10 cellular contexts compared by ENCODE assay signal in the genomic region with DNA sequence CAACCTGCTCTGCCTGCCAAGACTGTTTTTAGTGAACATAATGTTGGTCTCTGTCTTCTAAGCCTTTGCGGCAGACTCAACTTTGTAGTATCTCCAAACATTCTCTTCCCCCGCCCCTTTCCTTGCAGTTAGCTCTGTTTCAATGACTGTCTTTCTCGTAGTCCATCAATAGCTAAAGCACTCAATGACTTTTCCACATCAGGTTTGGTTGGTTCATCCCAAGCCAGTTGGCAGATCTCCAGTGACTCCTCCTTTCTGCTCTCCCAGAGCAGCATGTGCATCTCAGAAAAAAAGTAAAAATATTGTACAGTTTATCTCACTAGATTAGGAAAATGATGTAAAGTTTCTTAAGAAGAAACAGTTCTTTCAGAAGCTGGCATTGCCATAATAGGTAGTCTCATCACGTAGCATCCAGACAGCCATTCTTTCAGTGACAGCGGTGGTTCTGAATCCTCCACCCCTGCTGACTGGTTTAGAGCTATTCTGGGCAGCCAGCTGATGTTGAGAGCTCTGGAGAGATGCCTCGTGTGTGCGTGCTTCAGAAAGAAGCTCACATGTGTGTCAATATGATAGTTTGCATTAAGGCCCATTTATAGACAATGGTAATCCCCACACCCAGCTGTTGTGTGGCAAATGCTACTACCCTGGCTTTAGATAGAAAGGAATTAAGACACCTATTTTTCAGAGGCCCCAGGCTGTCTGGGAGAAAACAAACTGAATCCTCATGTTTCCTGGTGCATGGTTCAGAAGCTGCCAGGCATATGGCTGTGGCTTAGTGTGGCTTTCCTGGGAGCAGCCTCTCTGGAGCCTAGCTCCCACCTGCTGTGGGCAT. TPM values are rescaled to one million over a fixed set of nuclear protein-coding genes. Genes with fewer than 3 reads are reported as not detected.
DNase-seq lines count a peak whose midpoint lies in the region; ATAC-seq, FAIRE-seq and TF ChIP-seq lines count a peak whose summit lies in the region.
"Had no signal": no experiment of that assay in that cellular context is flagged by ENCODE, and none has a peak within 500 bp of the region (broad histone marks: within the 10 kb centered on the region; RNA-seq: fewer than 3 reads in every experiment).

No MANE protein-coding gene starts in this region.

- peak overlapping the region; percentile 29 for H3K27ac Mint-ChIP-seq in astrocyte (ENCODE audit: unreplicated experiment)
- H3K27ac Mint-ChIP-seq: T-helper 17 cell had no signal

- H3K27me3 ChIP-seq in MM.1S (replicated peaks; ENCODE audit: insufficient read depth, low read length) (no peaks in the 10 kb centered on the region), astrocyte (ENCODE audit: insufficient read depth, low read length) (no peaks in the 10 kb centered on the region), muscle layer of duodenum (ENCODE audit: low read depth, low read length) (no peaks in the 10 kb centered on the region)

- no peak overlapping the region for H3K4me3 ChIP-seq in MM.1S (ENCODE audit: low read length)
- H3K4me3 ChIP-seq in astrocyte (ENCODE audit: insufficient read depth, low read depth, low read length), result no peak overlapping the region
- H3K4me3 ChIP-seq in muscle layer of duodenum (ENCODE audit: low read depth in 1 of 2, low read length in 2 of 2), result no peak overlapping the region

- no peaks in the 10 kb centered on the region for H3F3A ChIP-seq in MM.1S (ENCODE audit: insufficient read depth, low read length)

- TF ChIP-seq POLR2A in GM18505 (IDR thresholded peaks at IDR 0.05; ENCODE audit: borderline replicate concordance, extremely low read depth, insufficient read depth, insufficient read length) (no peak), GM12891 (IDR thresholded peaks at IDR 0.05; ENCODE audit: low read depth, low read length) (no peak)

- H3K36me3 Mint-ChIP-seq in astrocyte (ENCODE audit: low read depth, unreplicated experiment), result peaks cover 8% of the 10 kb centered on the region

- H3K9me3 ChIP-seq in MM.1S (replicated peaks; ENCODE audit: insufficient read depth, low read length), result no peaks in the 10 kb centered on the region
- no peaks in the 10 kb centered on the region for H3K9me3 ChIP-seq in astrocyte (ENCODE audit: insufficient read depth, low read depth, low read length)
- H3K9me3 ChIP-seq in muscle layer of duodenum (ENCODE audit: control insufficient read depth in 1 of 2, low read length in 2 of 2), result no peaks in the 10 kb centered on the region

- H3K36me3 ChIP-seq in MM.1S (replicated peaks; ENCODE audit: insufficient read depth, low read length), result no peaks in the 10 kb centered on the region
- H3K36me3 ChIP-seq in astrocyte (ENCODE audit: insufficient read depth, low read length), result no peaks in the 10 kb centered on the region
- no peaks in the 10 kb centered on the region for H3K36me3 ChIP-seq in muscle layer of duodenum (ENCODE audit: control insufficient read depth in 1 of 2, insufficient read depth in 2 of 2, low read length in 2 of 2)

- H3K27ac ChIP-seq in MM.1S (ENCODE audit: low read length), result no peak overlapping the region
- no peak overlapping the region for H3K27ac ChIP-seq in astrocyte (ENCODE audit: low read depth, low read length)
- peak overlapping the region; percentile 58 for H3K27ac ChIP-seq in muscle layer of duodenum (ENCODE audit: low read length)

- FAIRE-seq in astrocyte (lab: Jason Lieb, UNC), result no peak
- no peak for FAIRE-seq in GM12891 (lab: Jason Lieb, UNC)

- peak; percentile 66 for ATAC-seq in GM18505 (IDR thresholded peaks at IDR 0.05; ENCODE audit: unreplicated experiment)
- ATAC-seq: T-helper 17 cell had no signal

- no peaks in the 10 kb centered on the region for H3K79me2 ChIP-seq in MM.1S (ENCODE audit: low read length)
- no peaks in the 10 kb centered on the region for H3K79me2 ChIP-seq in astrocyte (ENCODE audit: insufficient read depth, low read length)

- peaks cover 2% of the 10 kb centered on the region for H3K9me3 Mint-ChIP-seq in astrocyte (ENCODE audit: unreplicated experiment)
- H3K9me3 Mint-ChIP-seq: central memory CD8-positive, alpha-beta T cell had no signal

- H3K4me1 ChIP-seq in MM.1S (ENCODE audit: low read length) (no peaks in the 10 kb centered on the region), astrocyte (ENCODE audit: insufficient read depth, low read length) (peaks cover 29% of the 10 kb centered on the region), muscle layer of duodenum (ENCODE audit: control insufficient read depth in 1 of 2, insufficient read depth in 2 of 2, low read length in 2 of 2) (peaks cover 0 to 17% of the 10 kb centered on the region in 2 donors)

- H3K9ac ChIP-seq in MM.1S (ENCODE audit: low read length), result no peak overlapping the region
- no peak overlapping the region for H3K9ac ChIP-seq in astrocyte (ENCODE audit: low read length)

- H4K20me1 ChIP-seq in MM.1S (ENCODE audit: insufficient read depth, low read length) (no peaks in the 10 kb centered on the region), astrocyte (ENCODE audit: insufficient read depth, low read length) (no peaks in the 10 kb centered on the region)

- TF ChIP-seq CTCF in MM.1S (IDR thresholded peaks at IDR 0.05; ENCODE audit: low read length), result no peak
- TF ChIP-seq CTCF in astrocyte (IDR thresholded peaks at IDR 0.05; ENCODE audit: insufficient read depth, low read depth, low read length), result no peak

- peaks cover 52% of the 10 kb centered on the region for H3K4me1 Mint-ChIP-seq in astrocyte (ENCODE audit: low read depth, unreplicated experiment)
- H3K4me1 Mint-ChIP-seq: central memory CD8-positive, alpha-beta T cell had no signal

- H3K4me3 Mint-ChIP-seq in astrocyte (ENCODE audit: unreplicated experiment), result no peak overlapping the region
- H3K4me3 Mint-ChIP-seq: central memory CD8-positive, alpha-beta T cell; T-helper 17 cell had no signal

- DNase-seq in MM.1S (peak; percentile 16), astrocyte (ENCODE audit: low read depth) (peak; percentile 46), GM12891 (ENCODE audit: insufficient read length, low spot score) (no peak), NCI-H1930 (lab: John Stamatoyannopoulos, UW) (no peak), NOMO-1 treated with dmso at 0.1 percent for 144 hours (lab: John Stamatoyannopoulos, UW; ENCODE audit: unreplicated experiment) (no peak)
- DNase-seq in activated effector memory CD4-positive, alpha-beta T cell treated with Interleukin-2 at 50 U/mL for 16 hours, result no peak
- DNase-seq: T-helper 17 cell had no signal

- no peaks in the 10 kb centered on the region for H3K9me2 ChIP-seq in MM.1S (replicated peaks; ENCODE audit: insufficient read depth, low read length)

- no peaks in the 10 kb centered on the region for H3K27me3 Mint-ChIP-seq in astrocyte (ENCODE audit: low read depth, unreplicated experiment)

- H3K4me2 ChIP-seq in MM.1S (ENCODE audit: low read depth, low read length), result no peak overlapping the region
- H3K4me2 ChIP-seq in astrocyte (ENCODE audit: low read length), result no peak overlapping the region

- no peak overlapping the region for H2AFZ ChIP-seq in MM.1S (ENCODE audit: low read length)
- H2AFZ ChIP-seq in astrocyte (ENCODE audit: low read depth, low read length), result no peak overlapping the region

TF ChIP-seq in GM12891, 5 proteins besides CTCF, POLR2A, EP300 and RAD21:
- TF ChIP-seq SPI1 (IDR thresholded peaks at IDR 0.05; ENCODE audit: low read depth, low read length) (no peak), TAF1 (IDR thresholded peaks at IDR 0.05; ENCODE audit: low read depth, low read length) (no peak), POU2F2 (IDR thresholded peaks at IDR 0.05; ENCODE audit: low read depth, low read length) (no peak), PAX5 (IDR thresholded peaks at IDR 0.05; ENCODE audit: insufficient read depth, low read length, severe bottlenecking) (no peak), POLR2AphosphoS5 (IDR thresholded peaks at IDR 0.05; ENCODE audit: low read depth, low read length) (no peak)

RNA-seq across cellular contexts. Expression of gene CNN3, which starts 53.2 kb away (rescaled TPM):
- total RNA-seq in astrocyte, result 515 and 538 TPM in 2 replicates
- polyA plus RNA-seq in GM12891 (2012; ENCODE audit: low read depth, missing spikeins), result 11.5 TPM

RNA-seq across cellular contexts. Expression of gene SLC44A3, which starts 53.6 kb away (rescaled TPM):
- total RNA-seq in astrocyte, result 3.7 and 4.7 TPM in 2 replicates
- polyA plus RNA-seq in GM12891 (2012; ENCODE audit: low read depth, missing spikeins), result not detected

Comparison
In these comparisons a context has a peak if more than half of its experiments do, and no peak if none do; other contexts are left out.
1. DNase-seq: peak in MM.1S (single experiment) and astrocyte (single experiment); none in GM12891 (single experiment), NCI-H1930 (0 of 2), activated effector memory CD4-positive, alpha-beta T cell treated with Interleukin-2 at 50 U/mL for 16 hours (single experiment) and NOMO-1 treated with dmso at 0.1 percent for 144 hours (single experiment).